Comparison of ENCODE assay signal across 8 cellular contexts in genomic region chr6:125791820-125792165, GRCh38. TPM values are rescaled to one million over a fixed set of nuclear protein-coding genes. Genes with fewer than 3 reads are reported as not detected.
DNase-seq lines count a peak whose midpoint lies in the region; ATAC-seq and TF ChIP-seq lines count a peak whose summit lies in the region.

No MANE protein-coding gene starts in this region.

- CTCF ChIA-PET in activated CD8-positive, alpha-beta memory T cell treated with anti-CD3 and anti-CD28 coated beads, Interleukin-2, amount 10 ng/mL, durations not matched to agents 7 days and 5 days (lab: Charles Lee): interaction anchor here (0.7 to 8.8 kb wide), 25 partner anchors 9 to 204 kb away, joined by 3 to 135 read pairs (median 9); partner anchors contain the start of genes HINT3 and TRMT11

- H3K4me1 Mint-ChIP-seq in activated CD8-positive, alpha-beta memory T cell treated with anti-CD3 and anti-CD28 coated beads, Interleukin-2, amount 10 ng/mL, durations not matched to agents 7 days and 5 days: peaks cover 56% of the 10 kb centered on the region
- peaks cover 56% of the 10 kb centered on the region for H3K4me1 Mint-ChIP-seq in activated naive CD8-positive, alpha-beta T cell (ENCODE audit: low read depth)

- peak in 1 of 3 donors; percentile 5 for TF ChIP-seq CTCF in omental fat pad (IDR thresholded peaks at IDR 0.05)

- no peaks in the 10 kb centered on the region for H3K27me3 Mint-ChIP-seq in activated CD8-positive, alpha-beta memory T cell treated with anti-CD3 and anti-CD28 coated beads, Interleukin-2, amount 10 ng/mL, durations not matched to agents 7 days and 5 days
- no peaks in the 10 kb centered on the region for H3K27me3 Mint-ChIP-seq in activated naive CD8-positive, alpha-beta T cell

- H3K9me3 Mint-ChIP-seq in activated CD8-positive, alpha-beta memory T cell treated with anti-CD3 and anti-CD28 coated beads, Interleukin-2, amount 10 ng/mL, durations not matched to agents 7 days and 5 days (ENCODE audit: low read depth): no peaks in the 10 kb centered on the region
- H3K9me3 Mint-ChIP-seq in activated naive CD8-positive, alpha-beta T cell (ENCODE audit: low read depth): no peaks in the 10 kb centered on the region

- no peak for ATAC-seq in activated CD8-positive, alpha-beta memory T cell treated with anti-CD3 and anti-CD28 coated beads, Interleukin-2, amount 10 ng/mL, durations not matched to agents 7 days and 5 days
- ATAC-seq in omental fat pad (ENCODE audit: low FRiP score) (no peak), GM19397 (IDR thresholded peaks at IDR 0.05; ENCODE audit: unreplicated experiment) (no peak)

- H3K4me3 Mint-ChIP-seq in activated CD8-positive, alpha-beta memory T cell treated with anti-CD3 and anti-CD28 coated beads, Interleukin-2, amount 10 ng/mL, durations not matched to agents 7 days and 5 days: peak overlapping the region; percentile 92
- H3K4me3 Mint-ChIP-seq in activated naive CD8-positive, alpha-beta T cell: peak overlapping the region; percentile 90

- H3K27ac Mint-ChIP-seq in activated CD8-positive, alpha-beta memory T cell treated with anti-CD3 and anti-CD28 coated beads, Interleukin-2, amount 10 ng/mL, durations not matched to agents 7 days and 5 days: peak overlapping the region; percentile 82
- H3K27ac Mint-ChIP-seq in activated naive CD8-positive, alpha-beta T cell: peak overlapping the region; percentile 89

- peak overlapping the region; percentile 99 for H3K27ac ChIP-seq in temporal lobe (ENCODE audit: low read depth, low read length)

- peaks cover 12% of the 10 kb centered on the region for H3K36me3 Mint-ChIP-seq in activated CD8-positive, alpha-beta memory T cell treated with anti-CD3 and anti-CD28 coated beads, Interleukin-2, amount 10 ng/mL, durations not matched to agents 7 days and 5 days
- no peaks in the 10 kb centered on the region for H3K36me3 Mint-ChIP-seq in activated naive CD8-positive, alpha-beta T cell

- DNase-seq in activated CD8-positive, alpha-beta memory T cell treated with anti-CD3 and anti-CD28 coated beads, Interleukin-2, amount 10 ng/mL, durations not matched to agents 7 days and 5 days: no peak
- DNase-seq in activated CD8-positive, alpha-beta memory T cell treated with anti-CD3 and anti-CD28 coated beads for 24 hours: no peak
- peak; percentile 52 for DNase-seq in inferior parietal cortex (ENCODE audit: extremely low spot score)
- no peak for DNase-seq in RPMI8226
- no peak for DNase-seq in omental fat pad (ENCODE audit: low spot score)

RNA-seq across cellular contexts. Expression of gene NCOA7, which starts 1.0 kb away (rescaled TPM):
- 10 to 100 TPM; 45.3 to 46.9 TPM for total RNA-seq in activated CD8-positive, alpha-beta memory T cell treated with anti-CD3 and anti-CD28 coated beads, Interleukin-2, amount 10 ng/mL, durations not matched to agents 7 days and 5 days
- total RNA-seq in temporal lobe (29.7 TPM), omental fat pad (100 to 1,000 TPM in 1 of 4 donors, 10 to 100 TPM in 3; 35.3 to 137 (median 53.1) TPM)

RNA-seq across cellular contexts. Expression of gene HEY2, which starts 42.4 kb away (rescaled TPM):
- total RNA-seq in activated CD8-positive, alpha-beta memory T cell treated with anti-CD3 and anti-CD28 coated beads, Interleukin-2, amount 10 ng/mL, durations not matched to agents 7 days and 5 days: not detected
- total RNA-seq in temporal lobe: 0.98 TPM
- 1 to 10 TPM in 3 of 4 donors, under 1 TPM in 1; 0.24 to 3.2 (median 1.5) TPM for total RNA-seq in omental fat pad
